12 cellular contexts compared by ENCODE assay signal in the genomic region with DNA sequence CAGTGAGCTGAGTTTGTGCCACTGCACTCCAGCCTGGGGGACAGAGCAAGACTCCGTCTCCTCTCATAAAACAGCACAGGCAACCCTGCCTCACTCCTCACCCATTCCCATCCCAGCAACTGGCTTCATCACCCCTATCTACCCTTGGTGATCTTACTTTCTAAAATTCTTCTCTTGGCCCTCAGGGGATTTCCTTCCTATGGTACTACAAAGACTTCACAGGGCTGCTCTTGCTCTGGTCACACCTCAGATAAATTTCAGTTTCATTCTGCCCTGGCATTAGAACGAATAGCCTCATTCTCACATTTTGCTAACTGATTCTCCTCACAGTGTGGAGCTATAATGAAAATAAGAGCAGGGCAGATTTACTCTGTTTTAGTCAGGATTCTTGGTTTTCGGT. TPM values are rescaled to one million over a fixed set of nuclear protein-coding genes. Genes with fewer than 3 reads are reported as not detected.
A peak's percentile ranks its signal among the peaks of the same experiment; 100 is the strongest.
DNase-seq lines count a peak whose midpoint lies in the region; ATAC-seq and TF ChIP-seq lines count a peak whose summit lies in the region.
"Had no signal": no experiment of that assay in that cellular context is flagged by ENCODE, and none has a peak within 500 bp of the region (broad histone marks: within the 10 kb centered on the region; RNA-seq: fewer than 3 reads in every experiment).

No MANE protein-coding gene starts in this region.

- no peaks in the 10 kb centered on the region for H3K36me3 ChIP-seq in Caco-2 (ENCODE audit: control insufficient read depth, insufficient read depth, low read length)
- no peaks in the 10 kb centered on the region for H3K36me3 ChIP-seq in effector memory CD4-positive, alpha-beta T cell (ENCODE audit: control insufficient read depth, insufficient read depth, low read length)

- no peak overlapping the region for H3K27ac ChIP-seq in effector memory CD4-positive, alpha-beta T cell (ENCODE audit: insufficient read depth, low read length, poor library complexity, severe bottlenecking)

- intact Hi-C loops in Caco-2 (cut with micrococcal nuclease; ENCODE audit: unreplicated experiment): loop anchor here (10.0 kb wide), 1 partner anchor 123 kb away; no protein-coding TSS in a partner anchor
- intact Hi-C loops in Right ventricle myocardium superior (cut with DNase I): loop anchor here (10.0 kb wide), 1 partner anchor 793 kb away; no protein-coding TSS in a partner anchor

- H3K9me3 Mint-ChIP-seq in natural killer cell treated with Interleukin-12 subunit alpha and Interleukin-12 subunit beta and Interleukin-15 and Interleukin-18, amount 100 ng/mL, for 72 hours: no peaks in the 10 kb centered on the region
- no peaks in the 10 kb centered on the region for H3K9me3 Mint-ChIP-seq in Caco-2 (ENCODE audit: unreplicated experiment)

- no TSS peak for BruUV-seq in Caco-2 (replicated peaks; lab: Mats Ljungman, UMichigan)

- no peaks in the 10 kb centered on the region for H3K27me3 Mint-ChIP-seq in natural killer cell treated with Interleukin-12 subunit alpha and Interleukin-12 subunit beta and Interleukin-15 and Interleukin-18, amount 100 ng/mL, for 72 hours
- H3K27me3 Mint-ChIP-seq in Caco-2 (ENCODE audit: insufficient read depth, unreplicated experiment): peaks cover 3% of the 10 kb centered on the region

- POLR2A ChIA-PET in Caco-2 (lab: Charles Lee): no interaction called here

- peak overlapping the region; percentile 59 for H3K4me3 Mint-ChIP-seq in natural killer cell treated with Interleukin-12 subunit alpha and Interleukin-12 subunit beta and Interleukin-15 and Interleukin-18, amount 100 ng/mL, for 72 hours
- no peak overlapping the region for H3K4me3 Mint-ChIP-seq in Caco-2 (ENCODE audit: unreplicated experiment)

- TF ChIP-seq CTCF in Caco-2 (IDR thresholded peaks at IDR 0.05; ENCODE audit: insufficient read depth in 1 of 2, low read depth in 1 of 2, low read length in 1 of 2, severe bottlenecking in 1 of 2, unreplicated experiment in 1 of 2): no peak

- no peaks in the 10 kb centered on the region for H3K4me1 ChIP-seq in Caco-2
- H3K4me1 ChIP-seq in effector memory CD4-positive, alpha-beta T cell (ENCODE audit: control insufficient read depth, insufficient read depth, low read length, poor library complexity, severe bottlenecking): no peaks in the 10 kb centered on the region

- H3K4me1 Mint-ChIP-seq in natural killer cell treated with Interleukin-12 subunit alpha and Interleukin-12 subunit beta and Interleukin-15 and Interleukin-18, amount 100 ng/mL, for 72 hours (ENCODE audit: low read depth in 2 of 2): peaks cover 19 to 23% of the 10 kb centered on the region in 2 donors
- peaks cover 6% of the 10 kb centered on the region for H3K4me1 Mint-ChIP-seq in Caco-2 (ENCODE audit: low read depth, unreplicated experiment)

- DNase-seq in natural killer cell treated with Interleukin-12 subunit alpha and Interleukin-12 subunit beta and Interleukin-15 and Interleukin-18, amount 100 ng/mL, for 72 hours (ENCODE audit: low spot score): peak; percentile 69
- no peak for DNase-seq in Caco-2
- DNase-seq in SKM-1 (lab: John Stamatoyannopoulos, UW; ENCODE audit: unreplicated experiment): no peak
- DNase-seq in effector memory CD4-positive, alpha-beta T cell: no peak
- no peak for DNase-seq in Right ventricle myocardium superior
- DNase-seq: glutamatergic neuron; NCI-H2171 treated with DMSO at 0.1 percent for 48 hours; stimulated activated CD4-positive, alpha-beta T cell treated with anti-CD3 and anti-CD28 coated beads, Interleukin-15, amount 100 ng/mL, for 24 hours; substantia nigra had no signal

- CTCF ChIA-PET in Caco-2 (lab: Charles Lee): interaction anchor here (0.9 kb wide), 1 partner anchor 57 kb away, joined by 3 read pairs; no protein-coding TSS in a partner anchor

- ATAC-seq in GM18873 (IDR thresholded peaks at IDR 0.05; ENCODE audit: low FRiP score, unreplicated experiment) (peak; percentile 97), GM21717 (IDR thresholded peaks at IDR 0.05; ENCODE audit: unreplicated experiment) (peak; percentile 94), HG03196 (IDR thresholded peaks at IDR 0.05; ENCODE audit: unreplicated experiment) (peak; percentile 90), Right ventricle myocardium superior (ENCODE audit: poor library complexity) (no peak)
- ATAC-seq in natural killer cell treated with Interleukin-12 subunit alpha and Interleukin-12 subunit beta and Interleukin-15 and Interleukin-18, amount 100 ng/mL, for 72 hours: peak; percentile 94 to 98

- H3K36me3 Mint-ChIP-seq in natural killer cell treated with Interleukin-12 subunit alpha and Interleukin-12 subunit beta and Interleukin-15 and Interleukin-18, amount 100 ng/mL, for 72 hours: no peaks in the 10 kb centered on the region
- H3K36me3 Mint-ChIP-seq in Caco-2 (ENCODE audit: insufficient read depth, unreplicated experiment): no peaks in the 10 kb centered on the region

- H3K27me3 ChIP-seq in Caco-2 (replicated peaks; ENCODE audit: control insufficient read depth, insufficient read depth, low read length): no peaks in the 10 kb centered on the region
- H3K27me3 ChIP-seq in effector memory CD4-positive, alpha-beta T cell (replicated peaks; ENCODE audit: control insufficient read depth, insufficient read depth, low read length, poor library complexity, severe bottlenecking): no peaks in the 10 kb centered on the region

- peak overlapping the region; percentile 64 to 72 for H3K27ac Mint-ChIP-seq in natural killer cell treated with Interleukin-12 subunit alpha and Interleukin-12 subunit beta and Interleukin-15 and Interleukin-18, amount 100 ng/mL, for 72 hours
- H3K27ac Mint-ChIP-seq in Caco-2 (ENCODE audit: unreplicated experiment): no peak overlapping the region

- no peaks in the 10 kb centered on the region for H3K9me3 ChIP-seq in Caco-2
- no peaks in the 10 kb centered on the region for H3K9me3 ChIP-seq in effector memory CD4-positive, alpha-beta T cell (ENCODE audit: control insufficient read depth, low read length)

- H3K4me3 ChIP-seq in Caco-2 (ENCODE audit: low read depth, low read length): no peak overlapping the region
- H3K4me3 ChIP-seq in effector memory CD4-positive, alpha-beta T cell (ENCODE audit: insufficient read depth, low read depth, low read length, poor library complexity, severe bottlenecking): no peak overlapping the region

RNA-seq across cellular contexts. Expression of a gene that starts 22.1 kb away (rescaled TPM):
- 10 to 100 TPM; 39.3 to 48.4 TPM for total RNA-seq in natural killer cell treated with Interleukin-12 subunit alpha and Interleukin-12 subunit beta and Interleukin-15 and Interleukin-18, amount 100 ng/mL, for 72 hours
- total RNA-seq in Caco-2 (2022): 38.0 and 42.1 TPM in 2 replicates
- total RNA-seq in Right ventricle myocardium superior: 46.9 TPM
